ENCODE assay signal across 15 cellular contexts in genomic region chr18:63427566-63427965, GRCh38. TPM values are rescaled to one million over a fixed set of nuclear protein-coding genes. Genes with fewer than 3 reads are reported as not detected.
DNase-seq lines count a peak whose midpoint lies in the region; ATAC-seq, FAIRE-seq and TF ChIP-seq lines count a peak whose summit lies in the region.
"Had no signal": no experiment of that assay in that cellular context is flagged by ENCODE, and none has a peak within 500 bp of the region (broad histone marks: within the 10 kb centered on the region; RNA-seq: fewer than 3 reads in every experiment).

No MANE protein-coding gene starts in this region.

- no peak overlapping the region for H3K4me2 ChIP-seq in GM12878 (ENCODE audit: control insufficient read depth, insufficient read depth)

- intact Hi-C loops in GM12878 (cut with micrococcal nuclease; ENCODE audit: unreplicated experiment): loop anchor here (10.0 kb wide), 1 partner anchor 903 kb away; the partner anchor contains the start of gene ZCCHC2
- intact Hi-C loops in uterus (cut with DNase I; ENCODE audit: low total_unique reads): no loop called here

- H3K9me3 ChIP-seq in GM12878 (replicated peaks; ENCODE audit: control insufficient read depth, insufficient read depth, low read length) (no peaks in the 10 kb centered on the region), uterus (no peaks in the 10 kb centered on the region)

- POLR2A ChIA-PET in GM12878 (lab: Charles Lee): no interaction called here

- H3K27me3 ChIP-seq in GM12878 (replicated peaks in 1 of 2; ENCODE audit: control insufficient read depth in 2 of 2, insufficient read depth in 2 of 2, low read length in 1 of 2) (0 out of 4 replicates have a peak, but pooled peaks cover 0 to 2% of the 10 kb centered on the region in 2 experiments), kidney epithelial cell (ENCODE audit: control insufficient read depth, insufficient read depth, low read length) (no peaks in the 10 kb centered on the region), uterus (no peaks in the 10 kb centered on the region)

- SMC1A ChIA-PET in GM12878 (lab: Charles Lee; ENCODE audit: uncharacterized antibody, unreplicated experiment): interaction anchor here (1.0 to 2.3 kb wide), 3 partner anchors 11 to 105 kb away, joined by 3 to 11 read pairs (median 4); no protein-coding TSS in a partner anchor

- no peak for ATAC-seq in GM12878
- ATAC-seq in HG02870 (IDR thresholded peaks at IDR 0.05; ENCODE audit: unreplicated experiment): no peak

- H4K20me1 ChIP-seq in GM12878 (ENCODE audit: control insufficient read depth, insufficient read depth): no peaks in the 10 kb centered on the region

- FAIRE-seq in GM12878 (lab: Jason Lieb, UNC): no peak

- no peak overlapping the region for H3K9ac ChIP-seq in GM12878 (ENCODE audit: control insufficient read depth, insufficient read depth, low read length)

- H3K4me3 Mint-ChIP-seq in progenitor cell of endocrine pancreas (ENCODE audit: low read depth): no peak overlapping the region
- H3K4me3 Mint-ChIP-seq: T-helper 2 cell treated with Interferon-gamma antibody and Interleukin-4, amounts not matched to agents 5 μg/mL and 100 μg/mL, for 36 hours had no signal

- H3K27me3 Mint-ChIP-seq in progenitor cell of endocrine pancreas: peaks cover 5% of the 10 kb centered on the region

- peak overlapping the region; percentile 61 for H2AFZ ChIP-seq in GM12878 (ENCODE audit: control insufficient read depth, low read depth, low read length)

- RAD21 ChIA-PET in GM12878 (lab: Charles Lee; ENCODE audit: unreplicated experiment): interaction anchor here (1.0 kb wide), 1 partner anchor 411 kb away, joined by 4 read pairs; no protein-coding TSS in a partner anchor

- H3K36me3 Mint-ChIP-seq in progenitor cell of endocrine pancreas (ENCODE audit: insufficient read depth): no peaks in the 10 kb centered on the region

- TF ChIP-seq EP300 in GM12878 (IDR thresholded peaks at IDR 0.05; ENCODE audit: borderline replicate concordance in 1 of 2, control insufficient read depth in 1 of 2, low read depth in 2 of 2, low read length in 2 of 2): no peak

- H3K4me1 Mint-ChIP-seq in progenitor cell of endocrine pancreas (ENCODE audit: low read depth): peaks cover 4% of the 10 kb centered on the region

- DNase-seq in EL (peak; percentile 21), HUDEP-2 (lab: John Stamatoyannopoulos, UW; ENCODE audit: unreplicated experiment in 76 of 76) (peak in 60 of 76 experiments; percentile 1 to 75 (median 27)), GM12878 (ENCODE audit: low read depth, low spot score) (no peak), kidney epithelial cell (ENCODE audit: low read depth) (peak; percentile 65), progenitor cell of endocrine pancreas (ENCODE audit: low spot score, unreplicated experiment) (no peak), uterus (no peak)
- no peak for DNase-seq in activated effector memory CD4-positive, alpha-beta T cell treated with Interleukin-2 at 50 U/mL for 16 hours
- DNase-seq: dermis blood vessel endothelial cell, MM.1S had no signal

- no TSS peak for BruUV-seq in GM12878 (replicated peaks; lab: Mats Ljungman, UMichigan)

- H3K27ac Mint-ChIP-seq in progenitor cell of endocrine pancreas: no peak overlapping the region
- H3K27ac Mint-ChIP-seq: T-helper 2 cell treated with Interferon-gamma antibody and Interleukin-4, amounts not matched to agents 5 μg/mL and 100 μg/mL, for 36 hours had no signal

- H3K4me3 ChIP-seq in GM12878: no peak overlapping the region
- H3K4me3 ChIP-seq in kidney epithelial cell (ENCODE audit: low read depth, low read length): no peak overlapping the region
- no peak overlapping the region for H3K4me3 ChIP-seq in uterus

- H3K4me1 ChIP-seq in GM12878 (ENCODE audit: control insufficient read depth, insufficient read depth, low read length) (no peaks in the 10 kb centered on the region), uterus (no peaks in the 10 kb centered on the region)

- H3K27ac ChIP-seq in GM12878 (ENCODE audit: control insufficient read depth, insufficient read depth) (no peak overlapping the region), uterus (no peak overlapping the region)
- H3K27ac ChIP-seq: C4-2B had no signal

- no peaks in the 10 kb centered on the region for H3K79me2 ChIP-seq in GM12878 (ENCODE audit: control insufficient read depth, insufficient read depth, low read length)

- TF ChIP-seq CTCF in GM12878 (IDR thresholded peaks at IDR 0.05 in 2 of 3, conservative IDR thresholded peaks at IDR 0.05 in 1 of 3; ENCODE audit: control insufficient read depth in 2 of 3, extremely low read depth in 1 of 3, insufficient read depth in 1 of 3, low read depth in 3 of 3, low read length in 3 of 3) (no peak), kidney epithelial cell (IDR thresholded peaks at IDR 0.05; ENCODE audit: insufficient read depth, low read length, poor library complexity, severe bottlenecking) (no peak), progenitor cell of endocrine pancreas (IDR thresholded peaks at IDR 0.05; ENCODE audit: unreplicated experiment) (no peak), uterus (IDR thresholded peaks at IDR 0.05) (no peak)

- no peak for TF ChIP-seq RAD21 in GM12878 (IDR thresholded peaks at IDR 0.05; ENCODE audit: insufficient read depth, low read depth, low read length)

- 50% methylated on average over 4 of the region's 4 CpGs for WGBS in GM12878 (ENCODE audit: insufficient coverage, insufficient replicate concordance, low lambda C conversion rate, missing lambda C conversion rate)

- H3K36me3 ChIP-seq in GM12878 (ENCODE audit: control insufficient read depth in 2 of 2, insufficient read depth in 2 of 2, low read length in 1 of 2) (no peaks in the 10 kb centered on the region), kidney epithelial cell (ENCODE audit: control insufficient read depth, insufficient read depth, low read length) (no peaks in the 10 kb centered on the region), uterus (no peaks in the 10 kb centered on the region)

- TF ChIP-seq POLR2A in GM12878 (IDR thresholded peaks at IDR 0.05; ENCODE audit: low read depth, low read length): no peak
- no peak for TF ChIP-seq POLR2A in uterus (IDR thresholded peaks at IDR 0.05)

- CTCF ChIA-PET in GM12878 (lab: Yijun Ruan, JAX): interaction anchor here (1.0 to 2.5 kb wide), 4 partner anchors 9 to 88 kb away, joined by 3 to 15 read pairs (median 4); no protein-coding TSS in a partner anchor

- in situ Hi-C loops in GM12878 (cut with MboI): loop anchor here (5.0 to 10.0 kb wide), 2 partner anchors 290 to 713 kb away; partner anchors contain the start of gene PHLPP1

- H3K9me3 Mint-ChIP-seq in progenitor cell of endocrine pancreas (ENCODE audit: low read depth): no peaks in the 10 kb centered on the region
- H3K9me3 Mint-ChIP-seq: T-helper 2 cell treated with Interferon-gamma antibody and Interleukin-4, amounts not matched to agents 5 μg/mL and 100 μg/mL, for 36 hours had no signal

TF ChIP-seq in GM12878, 131 proteins besides CTCF, POLR2A, EP300 and RAD21 (continues in another document):
- TF ChIP-seq PAX8 (IDR thresholded peaks at IDR 0.05) (no peak), BCL11A (IDR thresholded peaks at IDR 0.05; ENCODE audit: low read depth, low read length) (no peak), SP1 (IDR thresholded peaks at IDR 0.05; ENCODE audit: low read depth, low read length) (no peak), DPF2 (IDR thresholded peaks at IDR 0.05) (no peak), ATF7 (IDR thresholded peaks at IDR 0.05; ENCODE audit: low read depth) (no peak), MYC (IDR thresholded peaks at IDR 0.05; ENCODE audit: insufficient read depth, insufficient read length, insufficient replicate concordance, low read length, severe bottlenecking) (no peak)

RNA-seq across cellular contexts. Expression of gene VPS4B, which starts 5.3 kb away (rescaled TPM):
- 31.6 and 34.6 TPM in 2 replicates for total RNA-seq in GM12878 (2013; cell fraction: nucleolus; rRNA removed)
- total RNA-seq in GM12878 (2014; rRNA removed): 24.3 and 30.8 TPM in 2 replicates
- total RNA-seq in GM12878 (2014; rRNA removed; fragmentation: Illumina TruSeq; extraction: Trizol): 36.4 and 37.6 TPM in 2 replicates
- 27.4 and 34.0 TPM in 2 replicates for total RNA-seq in GM12878 (2021)
- 8.8 TPM for polyA plus RNA-seq in GM12878 (2011; ENCODE audit: low read depth)
- 28.4 and 46.6 TPM in 2 replicates for polyA plus RNA-seq in GM12878 (2011; rRNA removed)
- polyA plus RNA-seq in GM12878 (2011; cell fraction: cytosol; rRNA removed): 13.2 and 16.8 TPM in 2 replicates
- 8.1 and 9.4 TPM in 2 replicates for polyA plus RNA-seq in GM12878 (2011; cell fraction: nucleus; rRNA removed)
- 15.0 and 20.3 TPM in 2 replicates for polyA plus RNA-seq in GM12878 (2012)
- 29.7 and 39.0 TPM in 2 replicates for polyA plus RNA-seq in GM12878 (2014; fragmentation: Illumina TruSeq; extraction: Trizol)
- polyA plus RNA-seq in GM12878 (2014; fragmentation: Nextera tagmentation; extraction: Ambion mirVana): 10 to 100 TPM; 25.7 to 29.9 TPM
- 18.0 and 21.4 TPM in 2 replicates for polyA plus RNA-seq in GM12878 (2014; rRNA removed)
- polyA plus RNA-seq in GM12878 (2016; fragmentation: Nextera tagmentation; extraction: Ambion mirVana): 10 to 100 TPM; 31.3 to 34.2 TPM
- polyA minus RNA-seq in GM12878 (2011; rRNA and poly(A)+ RNA removed): 16.0 and 27.8 TPM in 2 replicates
- 24.2 and 26.2 TPM in 2 replicates for polyA minus RNA-seq in GM12878 (2011; cell fraction: cytosol; rRNA and poly(A)+ RNA removed)
- polyA minus RNA-seq in GM12878 (2011; cell fraction: nucleus; rRNA and poly(A)+ RNA removed): 16.4 and 28.2 TPM in 2 replicates
- 56.6 and 63.8 TPM in 2 replicates for total RNA-seq in kidney epithelial cell
- total RNA-seq in progenitor cell of endocrine pancreas: 49.1 and 56.4 TPM in 2 replicates
- total RNA-seq in uterus: 100 to 1,000 TPM in 1 of 4 donors, 10 to 100 TPM in 3; 32.4 to 214 (median 52.2) TPM

RNA-seq across cellular contexts. Expression of gene SERPINB5, which starts 49.2 kb away (rescaled TPM):
- not detected in 2 replicates for total RNA-seq in GM12878 (2013; cell fraction: nucleolus; rRNA removed)
- total RNA-seq in GM12878 (2014; rRNA removed): 0.05 TPM in 1 of 2 replicates, not detected in the other
- not detected in 2 replicates for total RNA-seq in GM12878 (2014; rRNA removed; fragmentation: Illumina TruSeq; extraction: Trizol)
- not detected in 2 replicates for total RNA-seq in GM12878 (2021)
- polyA plus RNA-seq in GM12878 (2011; ENCODE audit: low read depth): not detected
- 0.04 TPM in 1 of 2 replicates, not detected in the other for polyA plus RNA-seq in GM12878 (2011; rRNA removed)
- not detected in 2 replicates for polyA plus RNA-seq in GM12878 (2011; cell fraction: cytosol; rRNA removed)
- not detected in 2 replicates for polyA plus RNA-seq in GM12878 (2011; cell fraction: nucleus; rRNA removed)
- polyA plus RNA-seq in GM12878 (2012): not detected in 2 replicates
- polyA plus RNA-seq in GM12878 (2014; fragmentation: Illumina TruSeq; extraction: Trizol): 0.03 TPM in 1 of 2 replicates, not detected in the other
- not detected for polyA plus RNA-seq in GM12878 (2014; fragmentation: Nextera tagmentation; extraction: Ambion mirVana)
- not detected in 2 replicates for polyA plus RNA-seq in GM12878 (2014; rRNA removed)
- not detected for polyA plus RNA-seq in GM12878 (2016; fragmentation: Nextera tagmentation; extraction: Ambion mirVana)
- not detected in 2 replicates for polyA minus RNA-seq in GM12878 (2011; rRNA and poly(A)+ RNA removed)
- 0.83 TPM in 1 of 2 replicates, not detected in the other for polyA minus RNA-seq in GM12878 (2011; cell fraction: cytosol; rRNA and poly(A)+ RNA removed)
- not detected in 2 replicates for polyA minus RNA-seq in GM12878 (2011; cell fraction: nucleus; rRNA and poly(A)+ RNA removed)
- total RNA-seq in kidney epithelial cell: 1.0 and 2.3 TPM in 2 replicates
- 0.22 TPM in 1 of 2 replicates, not detected in the other for total RNA-seq in progenitor cell of endocrine pancreas
- under 1 TPM in 1 of 4 donors, not detected in 3; 0.69 TPM for total RNA-seq in uterus
- total RNA-seq: liver, RPMI7951 had no signal
- polyA plus RNA-seq: neural cell had no signal

Comparison
In these comparisons a context has a peak if more than half of its experiments do, and no peak if none do; other contexts are left out.
1. DNase-seq: peak in EL (single experiment), HUDEP-2 (60 of 76) and kidney epithelial cell (single experiment); none in GM12878 (single experiment), progenitor cell of endocrine pancreas (single experiment), uterus (0 of 2) and activated effector memory CD4-positive, alpha-beta T cell treated with Interleukin-2 at 50 U/mL for 16 hours (single experiment).